In the genomic region with DNA sequence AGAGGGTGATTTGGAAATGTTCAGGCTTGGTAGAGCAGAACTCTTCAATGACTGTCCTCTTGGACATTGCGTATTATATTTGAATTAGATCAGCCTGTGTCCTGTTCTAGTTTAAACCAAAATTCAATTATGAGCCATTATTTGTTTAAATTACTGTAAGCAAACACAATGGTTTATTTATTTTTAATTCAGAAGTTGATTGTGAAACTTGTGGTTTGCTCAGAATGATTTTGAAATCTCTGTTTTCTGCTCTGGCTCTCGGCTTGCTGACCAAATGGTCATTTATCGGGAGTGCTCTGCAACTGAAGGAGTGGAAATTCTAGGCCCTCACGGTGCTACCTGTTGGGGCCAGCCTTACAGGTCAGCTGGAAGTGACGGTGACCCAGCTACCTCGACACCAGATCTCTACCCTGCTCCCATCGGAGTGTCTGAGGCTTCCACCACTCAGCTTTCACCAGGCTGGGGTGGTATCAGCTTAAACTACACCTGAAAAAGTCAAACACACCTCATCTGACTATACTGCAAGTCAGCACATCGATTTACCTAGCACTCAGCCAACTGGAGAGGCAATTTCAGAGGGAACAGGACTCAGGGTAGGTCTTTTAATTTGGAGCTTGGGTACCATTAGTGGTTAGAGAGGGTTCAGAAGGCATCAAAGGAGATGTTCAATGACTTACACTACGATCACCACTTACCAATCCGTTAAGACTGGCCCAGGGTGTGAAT, we compare ENCODE assay signal across 8 cellular contexts. TPM values are rescaled to one million over a fixed set of nuclear protein-coding genes. Genes with fewer than 3 reads are reported as not detected.
A peak's percentile ranks its signal among the peaks of the same experiment; 100 is the strongest.
DNase-seq lines count a peak whose midpoint lies in the region; ATAC-seq and TF ChIP-seq lines count a peak whose summit lies in the region.

No MANE protein-coding gene starts in this region.

- ATAC-seq in HG03520 (IDR thresholded peaks at IDR 0.05; ENCODE audit: unreplicated experiment) = peak; percentile 0
- no peak for ATAC-seq in activated CD8-positive, alpha-beta T cell treated with anti-CD3 and anti-CD28 coated beads, Interleukin-2, amount 10 ng/mL, durations not matched to agents 7 days and 5 days
- no peak for ATAC-seq in gastrocnemius medialis
- ATAC-seq in GM18498 (IDR thresholded peaks at IDR 0.05; ENCODE audit: unreplicated experiment) = no peak
- ATAC-seq in GM18502 (IDR thresholded peaks at IDR 0.05; ENCODE audit: poor library complexity, unreplicated experiment) = no peak

- peak overlapping the region; percentile 88 for H3K4me3 Mint-ChIP-seq in Caco-2 (ENCODE audit: unreplicated experiment)
- H3K4me3 Mint-ChIP-seq in activated CD8-positive, alpha-beta T cell treated with anti-CD3 and anti-CD28 coated beads, Interleukin-2, amount 10 ng/mL, durations not matched to agents 7 days and 5 days = peak overlapping the region; percentile 78

- intact Hi-C loops in Caco-2 (cut with micrococcal nuclease; ENCODE audit: unreplicated experiment) = no loop called here
- intact Hi-C loops in gastrocnemius medialis (cut with DNase I; ENCODE audit: low total_unique reads) = no loop called here

- TF ChIP-seq CTCF in Caco-2 (IDR thresholded peaks at IDR 0.05; ENCODE audit: insufficient read depth in 1 of 2, low read depth in 1 of 2, low read length in 1 of 2, severe bottlenecking in 1 of 2, unreplicated experiment in 1 of 2) (no peak), gastrocnemius medialis (IDR thresholded peaks at IDR 0.05 in 4 of 5, conservative IDR thresholded peaks at IDR 0.05 in 1 of 5) (no peak)

- H3K9me3 ChIP-seq in Caco-2 (no peaks in the 10 kb centered on the region), gastrocnemius medialis (no peaks in the 10 kb centered on the region)

- in situ Hi-C loops in gastrocnemius medialis (cut with MboI; ENCODE audit: low sequenced_read_pairs in 4 of 4) = loop anchor here in 2 of 4 donors (10.0 kb wide), 1 partner anchor 55 kb away; no protein-coding TSS in a partner anchor

- POLR2A ChIA-PET in Caco-2 (lab: Charles Lee) = interaction anchor here (1.4 kb wide), 1 partner anchor 65 kb away, joined by 5 read pairs; no protein-coding TSS in a partner anchor
- POLR2A ChIA-PET in activated CD8-positive, alpha-beta T cell treated with anti-CD3 and anti-CD28 coated beads, Interleukin-2, amount 10 ng/mL, durations not matched to agents 7 days and 5 days (lab: Charles Lee) = interaction anchor here (0.9 to 2.7 kb wide), 3 partner anchors 36 to 65 kb away, joined by 3 to 46 read pairs (median 19); no protein-coding TSS in a partner anchor

- peak overlapping the region; percentile 88 to 98 (median 92) for H3K27ac ChIP-seq in gastrocnemius medialis

- H3K27me3 Mint-ChIP-seq in Caco-2 (ENCODE audit: insufficient read depth, unreplicated experiment) = peaks cover 8% of the 10 kb centered on the region
- H3K27me3 Mint-ChIP-seq in activated CD8-positive, alpha-beta T cell treated with anti-CD3 and anti-CD28 coated beads, Interleukin-2, amount 10 ng/mL, durations not matched to agents 7 days and 5 days (ENCODE audit: low read depth) = no peaks in the 10 kb centered on the region

- peak overlapping the region; percentile 97 for H3K27ac Mint-ChIP-seq in Caco-2 (ENCODE audit: unreplicated experiment)
- peak overlapping the region; percentile 85 for H3K27ac Mint-ChIP-seq in activated CD8-positive, alpha-beta T cell treated with anti-CD3 and anti-CD28 coated beads, Interleukin-2, amount 10 ng/mL, durations not matched to agents 7 days and 5 days

- H3K36me3 ChIP-seq in Caco-2 (ENCODE audit: control insufficient read depth, insufficient read depth, low read length) (no peaks in the 10 kb centered on the region), gastrocnemius medialis (no peaks in the 10 kb centered on the region)

- peaks cover 38% of the 10 kb centered on the region for H3K4me1 Mint-ChIP-seq in Caco-2 (ENCODE audit: low read depth, unreplicated experiment)
- peaks cover 33% of the 10 kb centered on the region for H3K4me1 Mint-ChIP-seq in activated CD8-positive, alpha-beta T cell treated with anti-CD3 and anti-CD28 coated beads, Interleukin-2, amount 10 ng/mL, durations not matched to agents 7 days and 5 days (ENCODE audit: low read depth)

- CTCF ChIA-PET in Caco-2 (lab: Charles Lee) = interaction anchor here (1.4 kb wide), 1 partner anchor 64 kb away, joined by 7 read pairs; no protein-coding TSS in a partner anchor
- CTCF ChIA-PET in activated CD8-positive, alpha-beta T cell treated with anti-CD3 and anti-CD28 coated beads, Interleukin-2, amount 10 ng/mL, durations not matched to agents 7 days and 5 days (lab: Charles Lee) = interaction anchor here (0.9 to 2.5 kb wide), 7 partner anchors 14 to 190 kb away, joined by 3 to 28 read pairs (median 6); no protein-coding TSS in a partner anchor

- peaks cover 21% of the 10 kb centered on the region for H3K36me3 Mint-ChIP-seq in Caco-2 (ENCODE audit: insufficient read depth, unreplicated experiment)
- no peaks in the 10 kb centered on the region for H3K36me3 Mint-ChIP-seq in activated CD8-positive, alpha-beta T cell treated with anti-CD3 and anti-CD28 coated beads, Interleukin-2, amount 10 ng/mL, durations not matched to agents 7 days and 5 days (ENCODE audit: low read depth)

- no peaks in the 10 kb centered on the region for H3K27me3 ChIP-seq in Caco-2 (replicated peaks; ENCODE audit: control insufficient read depth, insufficient read depth, low read length)
- H3K27me3 ChIP-seq in gastrocnemius medialis = no peaks in the 10 kb centered on the region

- BruUV-seq in Caco-2 (replicated peaks; lab: Mats Ljungman, UMichigan) = no TSS peak

- peaks cover 16% of the 10 kb centered on the region; the same call in 1 of the 2 replicates for H3K4me1 ChIP-seq in Caco-2
- H3K4me1 ChIP-seq in gastrocnemius medialis = peaks cover 6 to 7% of the 10 kb centered on the region in 2 donors

- H3K9me3 Mint-ChIP-seq in Caco-2 (ENCODE audit: unreplicated experiment) = no peaks in the 10 kb centered on the region
- no peaks in the 10 kb centered on the region for H3K9me3 Mint-ChIP-seq in activated CD8-positive, alpha-beta T cell treated with anti-CD3 and anti-CD28 coated beads, Interleukin-2, amount 10 ng/mL, durations not matched to agents 7 days and 5 days (ENCODE audit: insufficient read depth)

- no peak for TF ChIP-seq POLR2A in gastrocnemius medialis (IDR thresholded peaks at IDR 0.05)

- peak in 1 of 2 experiments; percentile 28 for DNase-seq in Caco-2
- DNase-seq in activated CD8-positive, alpha-beta T cell treated with anti-CD3 and anti-CD28 coated beads, Interleukin-2, amount 10 ng/mL, durations not matched to agents 7 days and 5 days = no peak
- peak; percentile 7 for DNase-seq in globus pallidus (ENCODE audit: low spot score)
- no peak for DNase-seq in gastrocnemius medialis
- DNase-seq in 8988T = no peak

- H3K4me3 ChIP-seq in Caco-2 (ENCODE audit: low read depth, low read length) (peak overlapping the region; percentile 74), gastrocnemius medialis (peak overlapping the region; percentile 60 to 73 (median 69))

RNA-seq across cellular contexts. Expression of gene GPD2, which starts 36.8 kb away (rescaled TPM):
- total RNA-seq in Caco-2 (2022) = 56.8 and 58.3 TPM in 2 replicates
- 10 to 100 TPM; 13.6 to 14.7 TPM for total RNA-seq in activated CD8-positive, alpha-beta T cell treated with anti-CD3 and anti-CD28 coated beads, Interleukin-2, amount 10 ng/mL, durations not matched to agents 7 days and 5 days
- 10 to 100 TPM; 39.2 to 69.7 (median 64.1) TPM for total RNA-seq in gastrocnemius medialis
